19 cellular contexts compared by ENCODE assay signal in genomic region chr4:176945314-176945713, GRCh38.
A peak's percentile ranks its signal among the peaks of the same experiment; 100 is the strongest.
DNase-seq lines count a peak whose midpoint lies in the region; ATAC-seq, FAIRE-seq and TF ChIP-seq lines count a peak whose summit lies in the region.
"Had no signal": no experiment of that assay in that cellular context is flagged by ENCODE, and none has a peak within 500 bp of the region (broad histone marks: within the 10 kb centered on the region; RNA-seq: fewer than 3 reads in every experiment).

No MANE protein-coding gene starts in this region.

- H3K4me2 ChIP-seq in osteoblast (ENCODE audit: insufficient read depth, low read length), result no peak overlapping the region

- no peak for ATAC-seq in GM19023 (IDR thresholded peaks at IDR 0.05; ENCODE audit: unreplicated experiment)

- H4K20me1 ChIP-seq in osteoblast (ENCODE audit: insufficient read depth, low read length), result no peaks in the 10 kb centered on the region

- H2AFZ ChIP-seq in ACC112 (ENCODE audit: low read length, unreplicated experiment), result peak overlapping the region; percentile 42
- no peak overlapping the region for H2AFZ ChIP-seq in osteoblast (ENCODE audit: low read length)

- no peak for TF ChIP-seq CTCF in fibroblast of pulmonary artery (IDR thresholded peaks at IDR 0.05; ENCODE audit: low read length, missing control alignments)
- TF ChIP-seq CTCF in osteoblast (IDR thresholded peaks at IDR 0.05; ENCODE audit: extremely low read depth, low read depth, low read length), result no peak

- H3K27me3 ChIP-seq in ACC112 (ENCODE audit: insufficient read depth, low read length), result no peaks in the 10 kb centered on the region
- no peaks in the 10 kb centered on the region for H3K27me3 ChIP-seq in adipocyte (replicated peaks; ENCODE audit: control insufficient read depth, insufficient read depth, low read length)
- no peaks in the 10 kb centered on the region for H3K27me3 ChIP-seq in osteoblast (ENCODE audit: insufficient read depth, low read length)
- H3K27me3 ChIP-seq: Peyer's patch had no signal

- no peak for FAIRE-seq in HTR-8/SVneo (lab: Jason Lieb, UNC)
- FAIRE-seq: D721Med had no signal

- H3K36me3 ChIP-seq in ACC112 (ENCODE audit: insufficient read depth, low read length) (no peaks in the 10 kb centered on the region), adipocyte (ENCODE audit: control insufficient read depth, insufficient read depth, low read length, severe bottlenecking) (no peaks in the 10 kb centered on the region), osteoblast (ENCODE audit: insufficient read depth, low read length) (no peaks in the 10 kb centered on the region)
- H3K36me3 ChIP-seq: Peyer's patch had no signal

- H3K9me3 ChIP-seq in adipocyte (ENCODE audit: control insufficient read depth, low read length), result no peaks in the 10 kb centered on the region
- no peaks in the 10 kb centered on the region for H3K9me3 ChIP-seq in osteoblast (ENCODE audit: low read depth, low read length)
- H3K9me3 ChIP-seq: Peyer's patch had no signal

- DNase-seq in adipocyte (ENCODE audit: low read depth), result peak; percentile 12
- DNase-seq in fibroblast of pulmonary artery (ENCODE audit: low read depth), result peak; percentile 44
- DNase-seq in osteoblast (ENCODE audit: insufficient read length, low spot score, missing footprints), result peak; percentile 41
- no peak for DNase-seq in activated T-cell treated with anti-CD3 and anti-CD28 coated beads, Interleukin-2, amount 50 U/mL, for 48 hours
- DNase-seq in NCI-H1048 (lab: John Stamatoyannopoulos, UW), result no peak
- no peak for DNase-seq in HTR-8/SVneo (ENCODE audit: insufficient read length, low spot score)
- DNase-seq: DMS53, H7, KG1, NCI-H1092 treated with DMSO at 0.1 percent for 48 hours, NCI-H146, NCI-H2029, NCI-H2227 treated with DMSO at 0.1 percent for 48 hours, NCI-H510A, Peyer's patch had no signal

- H3K79me2 ChIP-seq in ACC112 (ENCODE audit: control insufficient read depth, insufficient read depth, low read length, unreplicated experiment) (no peaks in the 10 kb centered on the region), osteoblast (ENCODE audit: insufficient read depth, low read length) (no peaks in the 10 kb centered on the region)

- H3K4me1 ChIP-seq in ACC112 (ENCODE audit: control insufficient read depth, insufficient read depth, low read length, unreplicated experiment) (peaks cover 16% of the 10 kb centered on the region), adipocyte (ENCODE audit: control insufficient read depth, insufficient read depth, low read length) (peaks cover 5% of the 10 kb centered on the region), osteoblast (ENCODE audit: insufficient read depth, low read length) (peaks cover 8% of the 10 kb centered on the region)
- H3K4me1 ChIP-seq: Peyer's patch had no signal

- H3K9ac ChIP-seq in adipocyte (ENCODE audit: low read length), result no peak overlapping the region

- H3K4me3 ChIP-seq in ACC112 (ENCODE audit: low read depth, low read length), result no peak overlapping the region
- H3K4me3 ChIP-seq in adipocyte (ENCODE audit: low read length), result no peak overlapping the region
- no peak overlapping the region for H3K4me3 ChIP-seq in fibroblast of pulmonary artery (replicated peaks; ENCODE audit: low read depth, low read length)
- H3K4me3 ChIP-seq in osteoblast (ENCODE audit: insufficient read depth, low read length), result no peak overlapping the region
- H3K4me3 ChIP-seq: Peyer's patch had no signal

- no peak overlapping the region for H3K27ac ChIP-seq in ACC112 (ENCODE audit: low read depth, low read length)
- H3K27ac ChIP-seq in osteoblast (ENCODE audit: low read depth, low read length), result no peak overlapping the region
- H3K27ac ChIP-seq: HL-60, Peyer's patch had no signal

Comparison
In these comparisons a context has a peak if more than half of its experiments do, and no peak if none do; other contexts are left out.
1. DNase-seq: peak in adipocyte (single experiment), fibroblast of pulmonary artery (single experiment) and osteoblast (single experiment); none in activated T-cell treated with anti-CD3 and anti-CD28 coated beads, Interleukin-2, amount 50 U/mL, for 48 hours (0 of 2), NCI-H1048 (single experiment) and HTR-8/SVneo (single experiment).